Comparison of ENCODE assay signal across 8 cellular contexts in the genomic region with DNA sequence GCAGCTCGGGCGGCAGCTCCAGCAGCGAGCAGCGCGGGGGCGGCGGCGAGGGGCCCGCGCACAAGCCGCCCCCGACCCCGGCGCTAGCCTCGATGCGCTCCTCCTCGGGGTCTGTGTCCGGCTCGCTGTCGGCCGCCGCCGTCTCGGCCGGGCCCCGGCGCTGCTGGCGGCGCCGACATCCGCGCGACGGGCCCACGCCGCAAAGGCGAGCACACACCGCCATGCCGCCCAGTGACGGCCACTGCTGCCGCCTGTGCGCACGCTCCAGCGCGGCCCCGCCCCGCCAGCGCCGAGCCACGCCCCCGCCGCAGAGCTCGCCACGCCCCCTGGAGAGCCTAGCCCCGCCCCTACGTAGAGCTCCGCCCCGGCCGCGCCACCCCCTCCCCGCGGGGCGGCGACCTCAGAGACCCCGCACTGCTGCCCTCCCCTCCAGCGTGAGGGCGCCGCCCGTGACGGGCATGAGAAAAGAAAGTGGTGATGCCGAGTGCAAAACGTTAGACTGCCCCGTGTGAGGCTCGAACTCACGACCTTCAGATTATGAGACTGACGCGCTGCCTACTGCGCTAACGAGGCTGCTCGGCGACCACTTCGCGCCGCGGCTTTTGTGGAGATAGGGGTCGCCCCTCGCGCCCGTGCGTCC. TPM values are rescaled to one million over a fixed set of nuclear protein-coding genes. Genes with fewer than 3 reads are reported as not detected.
DNase-seq lines count a peak whose midpoint lies in the region; ATAC-seq, FAIRE-seq and TF ChIP-seq lines count a peak whose summit lies in the region.

Gene FBXO31 (minus strand): TSS at position 255 of the 640 bp plus-strand sequence. CDS start 32 bp downstream, at position 223.

- FAIRE-seq in frontal cortex (lab: Jason Lieb, UNC) = no peak

- TF ChIP-seq CTCF in DOHH2 (IDR thresholded peaks at IDR 0.05; ENCODE audit: low read depth, low read length, poor library complexity, severe bottlenecking) (no peak), neutrophil (IDR thresholded peaks at IDR 0.05) (peak; percentile 16)

- ATAC-seq in GM21786 (IDR thresholded peaks at IDR 0.05; ENCODE audit: unreplicated experiment) = peak; percentile 29

- H2AFZ ChIP-seq in Karpas-422 (ENCODE audit: low read length) = peak within 1 kb of the TSS; percentile 85

- H3K9me3 ChIP-seq in DOHH2 (ENCODE audit: control insufficient read depth, insufficient read depth, low read length) = no peaks in the 10 kb centered on the region
- H3K9me3 ChIP-seq in Karpas-422 (ENCODE audit: low read length) = no peaks in the 10 kb centered on the region
- no peaks in the 10 kb centered on the region for H3K9me3 ChIP-seq in SJSA1 (replicated peaks)
- no peaks in the 10 kb centered on the region for H3K9me3 ChIP-seq in neutrophil

- H3K79me2 ChIP-seq in DOHH2 (ENCODE audit: control insufficient read depth, low read length) = peaks cover 55% of the 10 kb centered on the region
- peaks cover 61% of the 10 kb centered on the region for H3K79me2 ChIP-seq in Karpas-422 (ENCODE audit: low read length)

- H3K27ac ChIP-seq in DOHH2 (ENCODE audit: low read depth, low read length) (peak within 1 kb of the TSS; percentile 76), Karpas-422 (ENCODE audit: low read length) (peak within 1 kb of the TSS; percentile 82), SJSA1 (peak within 1 kb of the TSS; percentile 46), neutrophil (peak within 1 kb of the TSS; percentile 80), substantia nigra (ENCODE audit: low read depth, low read length, poor library complexity, severe bottlenecking) (peak within 1 kb of the TSS; percentile 83)

- H3K9me2 ChIP-seq in DOHH2 (replicated peaks; ENCODE audit: control insufficient read depth, low read length) (no peaks in the 10 kb centered on the region), Karpas-422 (replicated peaks; ENCODE audit: insufficient read depth, low read length) (no peaks in the 10 kb centered on the region)

- H3K4me3 ChIP-seq in DOHH2 (ENCODE audit: low read length) (peak within 1 kb of the TSS; percentile 77), Karpas-422 (ENCODE audit: low read length) (peak within 1 kb of the TSS; percentile 93), SJSA1 (peak within 1 kb of the TSS; percentile 88), neutrophil (ENCODE audit: low read depth in 1 of 2, low read length in 1 of 2) (peak within 1 kb of the TSS; percentile 89 to 97)

- peak within 1 kb of the TSS; percentile 92 for H3K9ac ChIP-seq in Karpas-422 (ENCODE audit: low read length)

- H4K20me1 ChIP-seq in DOHH2 (ENCODE audit: control insufficient read depth, insufficient read depth, low read depth, low read length) (peaks cover 21% of the 10 kb centered on the region; the same call in 1 of the 2 replicates), Karpas-422 (ENCODE audit: insufficient read depth, low read depth, low read length) (peaks cover 20% of the 10 kb centered on the region; the same call in 1 of the 2 replicates)

- no peaks in the 10 kb centered on the region for H3K27me3 ChIP-seq in DOHH2 (ENCODE audit: control insufficient read depth, low read length)
- H3K27me3 ChIP-seq in Karpas-422 (ENCODE audit: low read length) = no peaks in the 10 kb centered on the region
- H3K27me3 ChIP-seq in SJSA1 (replicated peaks) = no peaks in the 10 kb centered on the region
- H3K27me3 ChIP-seq in neutrophil = peaks cover 24% of the 10 kb centered on the region

- peak within 1 kb of the TSS; percentile 79 for H3K4me2 ChIP-seq in DOHH2 (ENCODE audit: low read length)
- H3K4me2 ChIP-seq in Karpas-422 (ENCODE audit: low read depth, low read length, poor library complexity, severe bottlenecking) = peak within 1 kb of the TSS; percentile 85

- H3F3A ChIP-seq in DOHH2 (ENCODE audit: control insufficient read depth, insufficient read depth) = peaks cover 20% of the 10 kb centered on the region

- DNase-seq in Karpas-422 (peak; percentile 95), SJSA1 (ENCODE audit: low read depth in 1 of 2, low spot score in 2 of 2) (peak; percentile 96 to 98), frontal cortex (ENCODE audit: low spot score in 2 of 2) (peak; percentile 92 to 95), substantia nigra (lab: John Stamatoyannopoulos, UW) (peak; percentile 47 to 96 (median 88))
- DNase-seq in activated naive CD4-positive, alpha-beta T cell (lab: John Stamatoyannopoulos, UW) = peak; percentile 87 to 100 (median 94)

- peaks cover 19% of the 10 kb centered on the region for H3K36me3 ChIP-seq in DOHH2 (ENCODE audit: control insufficient read depth, low read length)
- no peaks in the 10 kb centered on the region for H3K36me3 ChIP-seq in Karpas-422 (ENCODE audit: insufficient read depth, low read length)
- peaks cover 3% of the 10 kb centered on the region; the same call in 1 of the 2 replicates for H3K36me3 ChIP-seq in SJSA1
- no peaks in the 10 kb centered on the region for H3K36me3 ChIP-seq in neutrophil

- H3K4me1 ChIP-seq in DOHH2 (ENCODE audit: control insufficient read depth, low read length) (peaks cover 59% of the 10 kb centered on the region), Karpas-422 (ENCODE audit: low read length) (peaks cover 49% of the 10 kb centered on the region), SJSA1 (replicated peaks) (peaks cover 42% of the 10 kb centered on the region), neutrophil (ENCODE audit: control insufficient read depth in 1 of 2, insufficient read depth in 1 of 2, low read depth in 1 of 2, low read length in 1 of 2) (peaks cover 34 to 42% of the 10 kb centered on the region in 2 experiments)

RNA-seq across cellular contexts. Expression of gene FBXO31, which starts in this region (rescaled TPM):
- 17.1 and 34.3 TPM in 2 replicates for total RNA-seq in Karpas-422 (2014; rRNA removed; shearing (Covaris generic); ENCODE audit: low replicate concordance)
- 26.2 and 27.2 TPM in 2 replicates for total RNA-seq in SJSA1 (2014; rRNA removed; shearing (Covaris generic))
- total RNA-seq in frontal cortex = 22.8 TPM

Comparison
In these comparisons a context has a peak if more than half of its experiments do, and no peak if none do; other contexts are left out.
1. Peak in every context shown above with its lines: DNase-seq, ATAC-seq, H3K4me3 ChIP-seq and H3K27ac ChIP-seq.